In the genomic region with DNA sequence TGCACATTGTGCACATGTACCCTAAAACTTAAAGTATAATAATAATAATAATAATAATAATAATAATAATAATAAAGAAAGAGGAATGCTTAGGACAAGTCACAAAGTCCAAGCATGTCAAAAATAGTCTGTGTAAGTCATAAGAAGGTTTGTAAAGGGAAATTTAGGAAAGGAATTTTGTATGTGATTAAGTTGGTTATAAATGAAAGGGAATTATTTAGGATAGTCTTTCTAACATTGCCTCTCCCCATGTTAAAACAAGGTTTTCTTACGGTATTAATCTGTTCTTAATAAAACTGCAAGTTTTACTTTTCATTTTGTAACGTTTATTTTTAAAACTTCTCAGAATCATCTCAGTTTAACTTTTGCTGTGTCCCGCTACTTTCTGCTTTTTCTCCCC, we compare ENCODE assay signal across 21 cellular contexts.
DNase-seq lines count a peak whose midpoint lies in the region; ATAC-seq, FAIRE-seq and TF ChIP-seq lines count a peak whose summit lies in the region.
"Had no signal": no experiment of that assay in that cellular context is flagged by ENCODE, and none has a peak within 500 bp of the region (broad histone marks: within the 10 kb centered on the region; RNA-seq: fewer than 3 reads in every experiment).

No MANE protein-coding gene starts in this region.

- H3K9me1 ChIP-seq in K562 (ENCODE audit: control insufficient read depth, insufficient read depth, low read length) = no peaks in the 10 kb centered on the region

- no peaks in the 10 kb centered on the region for H3K79me1 ChIP-seq in mesendoderm (ENCODE audit: low read length)

- H3K56ac ChIP-seq in mesendoderm (ENCODE audit: low read length) = no peak overlapping the region

- H2BK120ac ChIP-seq in mesendoderm (ENCODE audit: low read depth, low read length) = no peak overlapping the region

- no peak overlapping the region for H2BK15ac ChIP-seq in mesendoderm (replicated peaks; ENCODE audit: low read depth)

- TF ChIP-seq POLR2A in K562 (conservative IDR thresholded peaks at IDR 0.05) = no peak

- H3K27me3 ChIP-seq in K562 (ENCODE audit: control insufficient read depth in 2 of 2, insufficient read depth in 2 of 2, low read length in 2 of 2) = no peaks in the 10 kb centered on the region
- H3K27me3 ChIP-seq in mesendoderm (ENCODE audit: insufficient read depth, low read length, poor library complexity) = no peaks in the 10 kb centered on the region
- no peaks in the 10 kb centered on the region for H3K27me3 ChIP-seq in psoas muscle (ENCODE audit: insufficient read depth in 3 of 3, low read length in 2 of 3)
- H3K27me3 ChIP-seq in heart right ventricle = no peaks in the 10 kb centered on the region
- H3K27me3 ChIP-seq: ascending aorta; BLaER1 treated with 17β-estradiol and CSF1 and Interleukin-3, amounts not matched to agents 10 nM and 100 nM had no signal

- H3K4me2 ChIP-seq in K562 (ENCODE audit: insufficient read depth, low read length) (no peak overlapping the region), mesendoderm (ENCODE audit: low read length) (no peak overlapping the region)
- H3K4me2 ChIP-seq: BLaER1 treated with 17β-estradiol and CSF1 and Interleukin-3, amounts not matched to agents 10 nM and 100 nM had no signal

- 4% methylated on average over 3 of the region's 3 CpGs for WGBS in K562 (ENCODE audit: insufficient coverage, low coverage, missing lambda C conversion rate)
- no CpG with 5 or more reads among the region's 3 CpGs for WGBS in mesendoderm (ENCODE audit: extremely low coverage, insufficient coverage, low lambda C conversion rate)
- WGBS in psoas muscle, 3 donors = 98 to 100% methylated on average over 3 of the region's 3 CpGs; no CpG with 5 or more reads in 1 of the 3 donors
- WGBS in heart right ventricle, 2 donors = 96 to 98% methylated on average over 3 of the region's 3 CpGs

- H3K4me3 ChIP-seq in K562 (no peak overlapping the region), mesendoderm (ENCODE audit: low read length) (no peak overlapping the region), psoas muscle (no peak overlapping the region), heart right ventricle (no peak overlapping the region)
- H3K4me3 ChIP-seq: ascending aorta; BLaER1 treated with 17β-estradiol and CSF1 and Interleukin-3, amounts not matched to agents 10 nM and 100 nM; left ventricle myocardium inferior had no signal

- H3K9me3 Mint-ChIP-seq in activated T-cell treated with anti-CD3 and anti-CD28 coated beads, Interleukin-2, amount 50 U/mL, for 72 hours = peaks cover 5 to 7% of the 10 kb centered on the region in 2 donors

- no peak overlapping the region for H2AK5ac ChIP-seq in mesendoderm (ENCODE audit: low read length)

- BruUV-seq in K562 (replicated peaks; lab: Mats Ljungman, UMichigan) = no TSS peak

- TF ChIP-seq RAD21 in K562 (CRISPR knock-in tag; conservative IDR thresholded peaks at IDR 0.05 in 1 of 2, IDR thresholded peaks at IDR 0.05 in 1 of 2) = no peak

- H3K79me2 ChIP-seq in K562 (ENCODE audit: control insufficient read depth, insufficient read depth, low read length) (no peaks in the 10 kb centered on the region), mesendoderm (ENCODE audit: control insufficient read depth, insufficient read depth, low read length) (no peaks in the 10 kb centered on the region)

- H4K20me1 ChIP-seq in K562 (replicated peaks; ENCODE audit: control insufficient read depth, insufficient read depth, low read length) = no peaks in the 10 kb centered on the region
- H4K20me1 ChIP-seq: BLaER1 treated with 17β-estradiol and CSF1 and Interleukin-3, amounts not matched to agents 10 nM and 100 nM had no signal

- H3K27ac ChIP-seq in K562 (ENCODE audit: extremely low read depth, low read depth, low read length) (no peak overlapping the region), mesendoderm (ENCODE audit: low read depth, low read length) (no peak overlapping the region), psoas muscle (no peak overlapping the region), heart right ventricle (no peak overlapping the region)
- H3K27ac ChIP-seq: 22Rv1; ascending aorta; BLaER1 treated with 17β-estradiol and CSF1 and Interleukin-3, amounts not matched to agents 10 nM and 100 nM; left ventricle myocardium inferior had no signal

- H3K4me1 Mint-ChIP-seq in activated T-cell treated with anti-CD3 and anti-CD28 coated beads, Interleukin-2, amount 50 U/mL, for 72 hours (ENCODE audit: low read depth) = no peaks in the 10 kb centered on the region
- H3K4me1 Mint-ChIP-seq: endodermal cell had no signal

- H3K4me3 Mint-ChIP-seq in activated T-cell treated with anti-CD3 and anti-CD28 coated beads, Interleukin-2, amount 50 U/mL, for 72 hours = no peak overlapping the region
- H3K4me3 Mint-ChIP-seq: activated naive CD4-positive, alpha-beta T cell treated with anti-CD3 and anti-CD28 coated beads for 36 hours; endodermal cell had no signal

- H2BK5ac ChIP-seq in mesendoderm (ENCODE audit: low read length) = no peak overlapping the region

- peaks cover 3 to 15% of the 10 kb centered on the region in 2 donors for H3K36me3 Mint-ChIP-seq in activated T-cell treated with anti-CD3 and anti-CD28 coated beads, Interleukin-2, amount 50 U/mL, for 72 hours (ENCODE audit: insufficient read depth in 2 of 2)

- CTCF ChIA-PET in K562 (lab: Yijun Ruan, JAX; ENCODE audit: low intra/inter-chr PET ratio) = no interaction called here

- no peaks in the 10 kb centered on the region for H3K9me3 ChIP-seq in K562 (replicated peaks; ENCODE audit: control insufficient read depth, insufficient read depth, low read depth, low read length)
- H3K9me3 ChIP-seq in psoas muscle = no peaks in the 10 kb centered on the region
- peaks cover 0 to 62% (median 0%) of the 10 kb centered on the region in 11 donors for H3K9me3 ChIP-seq in heart right ventricle
- H3K9me3 ChIP-seq: ascending aorta had no signal

- intact Hi-C loops in K562 (cut with micrococcal nuclease) (no loop called here), psoas muscle (cut with DNase I) (no loop called here), heart right ventricle (cut with DNase I) (no loop called here)

- H3K23ac ChIP-seq in mesendoderm (ENCODE audit: low read length) = no peak overlapping the region

- TF ChIP-seq CTCF in K562 (IDR thresholded peaks at IDR 0.05 in 2 of 3, conservative IDR thresholded peaks at IDR 0.05 in 1 of 3; ENCODE audit: insufficient read depth in 2 of 3, low read depth in 1 of 3, low read length in 3 of 3) (no peak), psoas muscle (IDR thresholded peaks at IDR 0.05) (no peak), heart right ventricle (IDR thresholded peaks at IDR 0.05) (no peak)

- H3K36me3 ChIP-seq in K562 (ENCODE audit: control insufficient read depth, insufficient read depth, low read length) = no peaks in the 10 kb centered on the region
- H3K36me3 ChIP-seq in mesendoderm (ENCODE audit: control insufficient read depth, insufficient read depth, low read length) = no peaks in the 10 kb centered on the region
- no peaks in the 10 kb centered on the region for H3K36me3 ChIP-seq in psoas muscle (ENCODE audit: insufficient read depth in 1 of 2, low read depth in 1 of 2)
- peaks cover 0 to 7% (median 0%) of the 10 kb centered on the region in 9 donors for H3K36me3 ChIP-seq in heart right ventricle
- H3K36me3 ChIP-seq: ascending aorta, left ventricle myocardium inferior had no signal

- DNase-seq in DMS 273 (lab: John Stamatoyannopoulos, UW; ENCODE audit: unreplicated experiment) (peak; percentile 52), DMS 273 treated with DMSO at 0.1 percent for 48 hours (lab: John Stamatoyannopoulos, UW) (no peak), NAMALWA (ENCODE audit: low spot score) (peak; percentile 31), K562 (ENCODE audit: extremely low read depth in 1 of 4, low spot score in 3 of 4) (no peak), mesendoderm (peak; percentile 58), psoas muscle (no peak), heart right ventricle (no peak)
- DNase-seq in activated T-cell treated with anti-CD3 and anti-CD28 coated beads, Interleukin-2, amount 50 U/mL, for 72 hours = no peak
- DNase-seq: activated CD4-positive, alpha-beta T cell treated with anti-CD3 and anti-CD28 coated beads, Interleukin-2, amount 50 U/mL, for 1 hour; activated naive CD4-positive, alpha-beta T cell treated with anti-CD3 and anti-CD28 coated beads for 36 hours; activated T-cell treated with anti-CD3 and anti-CD28 coated beads for 4 hours; endodermal cell; left ventricle myocardium inferior; NCI-H1092 treated with DMSO at 0.1 percent for 48 hours; NCI-H2171; NK-92 treated with Interleukin-12 subunit alpha and Interleukin-12 subunit beta, amount 100 ng/mL, for 24 hours; Right ventricle myocardium superior had no signal

- H3K4me1 ChIP-seq in K562 (replicated peaks in 1 of 2; ENCODE audit: control insufficient read depth in 2 of 2, insufficient read depth in 2 of 2, low read length in 2 of 2) (no peaks in the 10 kb centered on the region), mesendoderm (ENCODE audit: control insufficient read depth, low read depth, low read length) (no peaks in the 10 kb centered on the region), psoas muscle (no peaks in the 10 kb centered on the region), heart right ventricle (peaks cover 0 to 6% (median 0%) of the 10 kb centered on the region in 9 donors)
- H3K4me1 ChIP-seq: ascending aorta; BLaER1 treated with 17β-estradiol and CSF1 and Interleukin-3, amounts not matched to agents 10 nM and 100 nM had no signal

- no peak overlapping the region for H3K4ac ChIP-seq in mesendoderm (ENCODE audit: low read depth, low read length)

- TF ChIP-seq EP300 in K562 (IDR thresholded peaks at IDR 0.05; ENCODE audit: low read length) = no peak

- no peaks in the 10 kb centered on the region for H3K27me3 Mint-ChIP-seq in activated T-cell treated with anti-CD3 and anti-CD28 coated beads, Interleukin-2, amount 50 U/mL, for 72 hours (ENCODE audit: low read depth)

- POLR2A ChIA-PET in K562 (lab: Yijun Ruan, JAX) = no interaction called here

- FAIRE-seq in K562 (lab: Jason Lieb, UNC) = no peak
- FAIRE-seq: frontal cortex had no signal

- no peak overlapping the region for H3K9ac ChIP-seq in K562 (ENCODE audit: insufficient read depth in 1 of 2, low read depth in 2 of 2, low read length in 2 of 2)
- H3K9ac ChIP-seq in mesendoderm (ENCODE audit: low read length) = no peak overlapping the region
- H3K9ac ChIP-seq: BLaER1 treated with 17β-estradiol and CSF1 and Interleukin-3, amounts not matched to agents 10 nM and 100 nM had no signal

- in situ Hi-C loops in K562 (cut with MboI) = no loop called here

- H2AFZ ChIP-seq in K562 (ENCODE audit: low read depth, low read length) = no peak overlapping the region

- no peak overlapping the region for H4K8ac ChIP-seq in mesendoderm (ENCODE audit: low read depth, low read length)

- H4K5ac ChIP-seq in mesendoderm (ENCODE audit: low read length) = no peak overlapping the region

- ATAC-seq in K562 (no peak), psoas muscle (no peak), heart right ventricle (no peak)
- no peak for ATAC-seq in activated T-cell treated with anti-CD3 and anti-CD28 coated beads, Interleukin-2, amount 50 U/mL, for 72 hours (replicated peaks in 1 of 2)

- no peak overlapping the region for H3K18ac ChIP-seq in mesendoderm (ENCODE audit: low read length)

- H3K27ac Mint-ChIP-seq in activated T-cell treated with anti-CD3 and anti-CD28 coated beads, Interleukin-2, amount 50 U/mL, for 72 hours = no peak overlapping the region
- H3K27ac Mint-ChIP-seq: activated naive CD4-positive, alpha-beta T cell treated with anti-CD3 and anti-CD28 coated beads for 36 hours; endodermal cell had no signal

TF ChIP-seq in K562, 482 proteins besides CTCF, POLR2A, EP300 and RAD21 (continues in another document):
- TF ChIP-seq ZFP36 (IDR thresholded peaks at IDR 0.05; ENCODE audit: low read depth, low read length, partially characterized antibody) = peak; percentile 61

Comparison
In these comparisons a context has a peak if more than half of its experiments do, and no peak if none do; other contexts are left out.
1. DNase-seq: peak in DMS 273 (single experiment), NAMALWA (single experiment) and mesendoderm (single experiment); none in DMS 273 treated with DMSO at 0.1 percent for 48 hours (single experiment), K562 (0 of 4), psoas muscle (0 of 2), heart right ventricle (0 of 2) and activated T-cell treated with anti-CD3 and anti-CD28 coated beads, Interleukin-2, amount 50 U/mL, for 72 hours (0 of 2).